In genomic region chr7:92932450-92932849, GRCh38 we compare ENCODE assay signal across 26 cellular contexts.
DNase-seq lines count a peak whose midpoint lies in the region; ATAC-seq, FAIRE-seq and TF ChIP-seq lines count a peak whose summit lies in the region.
"Had no signal": no experiment of that assay in that cellular context is flagged by ENCODE, and none has a peak within 500 bp of the region (broad histone marks: within the 10 kb centered on the region; RNA-seq: fewer than 3 reads in every experiment).

No MANE protein-coding gene starts in this region.

- TF ChIP-seq POLR2A in HepG2 (IDR thresholded peaks at IDR 0.05; ENCODE audit: insufficient read depth in 1 of 2, low read depth in 2 of 2, low read length in 2 of 2) (no peak), right lobe of liver (IDR thresholded peaks at IDR 0.05) (no peak)

- in situ Hi-C loops in HepG2 (cut with HindIII; ENCODE audit: extremely low pct_ligation_motif_present, low pct_unique_long_range_greater_than_20kb) (no loop called here), KBM-7 (cut with MboI; ENCODE audit: low pct_unique_long_range_greater_than_20kb, low sequenced_read_pairs) (no loop called here), GM23248 (cut with MboI) (no loop called here)

- TF ChIP-seq RAD21 in HepG2 (CRISPR knock-in tag; IDR thresholded peaks at IDR 0.05) = no peak

- DNase-seq in HepG2 (ENCODE audit: low spot score) = no peak
- DNase-seq in right lobe of liver = no peak
- peak; percentile 7 for DNase-seq in KBM-7
- peak; percentile 13 for DNase-seq in RPMI7951 (ENCODE audit: low read depth)
- DNase-seq in GM23248 = no peak
- no peak for DNase-seq in SK-N-DZ (ENCODE audit: low spot score)
- no peak for DNase-seq in mesothelial cell of epicardium (ENCODE audit: low spot score in 2 of 2, unreplicated experiment in 2 of 2)
- DNase-seq in activated CD4-positive, alpha-beta memory T cell treated with anti-CD3 and anti-CD28 coated beads for 36 hours = no peak
- DNase-seq: ACHN; AML-193; BE2C; Calu3; CD4-positive, alpha-beta T cell; CD8-positive, alpha-beta memory T cell; COR-L47; DMS53; DMS79 treated with DMSO at 0.1 percent for 48 hours; GF-D8; H7; HCEC 1CT had no signal

- peaks cover 13% of the 10 kb centered on the region for H3K36me3 Mint-ChIP-seq in mesothelial cell of epicardium
- H3K36me3 Mint-ChIP-seq in activated CD4-positive, alpha-beta memory T cell treated with anti-CD3 and anti-CD28 coated beads for 36 hours = peaks cover 2% of the 10 kb centered on the region
- H3K36me3 Mint-ChIP-seq: CD14-positive monocyte had no signal

- no peaks in the 10 kb centered on the region for H3K9me3 ChIP-seq in HepG2 (ENCODE audit: low read length)
- no peaks in the 10 kb centered on the region for H3K9me3 ChIP-seq in right lobe of liver
- no peaks in the 10 kb centered on the region for H3K9me3 ChIP-seq in GM23248 (ENCODE audit: low read depth)
- H3K9me3 ChIP-seq: BE2C had no signal

- H3K27me3 ChIP-seq in HepG2 (ENCODE audit: control insufficient read depth in 1 of 2, insufficient read depth in 2 of 2, low read length in 2 of 2) (no peaks in the 10 kb centered on the region; a peak in 1 of 5 replicates), right lobe of liver (no peaks in the 10 kb centered on the region), GM23248 (replicated peaks; ENCODE audit: insufficient read depth) (no peaks in the 10 kb centered on the region)
- H3K27me3 ChIP-seq: BLaER1 treated with 17β-estradiol and CSF1 and Interleukin-3, amounts not matched to agents 10 nM and 100 nM had no signal

- H3K27me3 Mint-ChIP-seq in mesothelial cell of epicardium (ENCODE audit: low read depth) = no peaks in the 10 kb centered on the region
- peaks cover 4% of the 10 kb centered on the region for H3K27me3 Mint-ChIP-seq in activated CD4-positive, alpha-beta memory T cell treated with anti-CD3 and anti-CD28 coated beads for 36 hours
- H3K27me3 Mint-ChIP-seq: CD4-positive, alpha-beta T cell had no signal

- POLR2A ChIA-PET in HepG2 (lab: Yijun Ruan, JAX) = no interaction called here
- POLR2A ChIA-PET in activated CD4-positive, alpha-beta memory T cell treated with anti-CD3 and anti-CD28 coated beads for 36 hours (lab: Charles Lee) = no interaction called here

- CTCF ChIA-PET in HepG2 (lab: Yijun Ruan, JAX; ENCODE audit: low intra/inter-chr PET ratio, low total read pairs) = no interaction called here
- CTCF ChIA-PET in activated CD4-positive, alpha-beta memory T cell treated with anti-CD3 and anti-CD28 coated beads for 36 hours (lab: Charles Lee) = no interaction called here

- H3K79me2 ChIP-seq in HepG2 (ENCODE audit: insufficient read depth, low read length) (no peaks in the 10 kb centered on the region), GM23248 (ENCODE audit: insufficient read depth) (no peaks in the 10 kb centered on the region)

- peaks cover 20% of the 10 kb centered on the region for H3K9me3 Mint-ChIP-seq in mesothelial cell of epicardium
- H3K9me3 Mint-ChIP-seq in activated CD4-positive, alpha-beta memory T cell treated with anti-CD3 and anti-CD28 coated beads for 36 hours = peaks cover 17% of the 10 kb centered on the region

- no peak overlapping the region for H3K4me3 ChIP-seq in HepG2 (replicated peaks in 1 of 3; ENCODE audit: insufficient read depth in 1 of 3, low read depth in 2 of 3, low read length in 3 of 3)
- H3K4me3 ChIP-seq in right lobe of liver = no peak overlapping the region
- H3K4me3 ChIP-seq in GM23248 = no peak overlapping the region
- H3K4me3 ChIP-seq: BLaER1 treated with 17β-estradiol and CSF1 and Interleukin-3, amounts not matched to agents 10 nM and 100 nM had no signal

- intact Hi-C loops in HepG2 (cut with micrococcal nuclease; ENCODE audit: unreplicated experiment) (loop anchor here (5.0 kb wide), 1 partner anchor 35 kb away; no protein-coding TSS in a partner anchor), right lobe of liver (cut with DNase I) (no loop called here)
- intact Hi-C loops in activated CD4-positive, alpha-beta memory T cell treated with anti-CD3 and anti-CD28 coated beads for 36 hours (cut with micrococcal nuclease) = no loop called here

- H3K36me3 ChIP-seq in HepG2 (replicated peaks in 1 of 2; ENCODE audit: control insufficient read depth in 1 of 2, insufficient read depth in 2 of 2, low read length in 2 of 2) = no peaks in the 10 kb centered on the region
- H3K36me3 ChIP-seq in right lobe of liver = no peaks in the 10 kb centered on the region
- no peaks in the 10 kb centered on the region for H3K36me3 ChIP-seq in GM23248 (ENCODE audit: low read depth)
- H3K36me3 ChIP-seq: BE2C had no signal

- FAIRE-seq in HepG2 (lab: Jason Lieb, UNC) = no peak
- FAIRE-seq: GM12891, GM18507, H1 had no signal

- no peak overlapping the region for H3K27ac ChIP-seq in HepG2 (ENCODE audit: extremely low read length, insufficient read depth, low read length)
- no peak overlapping the region for H3K27ac ChIP-seq in right lobe of liver
- H3K27ac ChIP-seq in GM23248 = no peak overlapping the region
- H3K27ac ChIP-seq: 22Rv1; BLaER1 treated with 17β-estradiol and CSF1 and Interleukin-3, amounts not matched to agents 10 nM and 100 nM had no signal

- no peak overlapping the region for H3K27ac Mint-ChIP-seq in mesothelial cell of epicardium
- no peak overlapping the region for H3K27ac Mint-ChIP-seq in activated CD4-positive, alpha-beta memory T cell treated with anti-CD3 and anti-CD28 coated beads for 36 hours
- H3K27ac Mint-ChIP-seq: CD14-positive monocyte; CD4-positive, alpha-beta T cell; CD8-positive, alpha-beta memory T cell had no signal

- TF ChIP-seq CTCF in HepG2 (CRISPR knock-in tag; IDR thresholded peaks at IDR 0.05) = no peak
- no peak for TF ChIP-seq CTCF in right lobe of liver (IDR thresholded peaks at IDR 0.05)
- TF ChIP-seq CTCF in mesothelial cell of epicardium (IDR thresholded peaks at IDR 0.05; ENCODE audit: unreplicated experiment) = no peak

- no peaks in the 10 kb centered on the region for H3K4me1 ChIP-seq in HepG2 (ENCODE audit: insufficient read depth, low read length)
- no peaks in the 10 kb centered on the region for H3K4me1 ChIP-seq in right lobe of liver
- H3K4me1 ChIP-seq in GM23248 (ENCODE audit: insufficient read depth) = no peaks in the 10 kb centered on the region
- H3K4me1 ChIP-seq: BE2C had no signal

- peaks cover 11% of the 10 kb centered on the region for H3K4me1 Mint-ChIP-seq in mesothelial cell of epicardium
- H3K4me1 Mint-ChIP-seq in activated CD4-positive, alpha-beta memory T cell treated with anti-CD3 and anti-CD28 coated beads for 36 hours (ENCODE audit: low read depth) = no peaks in the 10 kb centered on the region
- H3K4me1 Mint-ChIP-seq: CD14-positive monocyte; CD8-positive, alpha-beta memory T cell had no signal

- H3K9ac ChIP-seq in HepG2 (ENCODE audit: insufficient read depth, low read depth, low read length) (no peak overlapping the region), GM23248 (no peak overlapping the region)
- H3K9ac ChIP-seq: BLaER1 treated with 17β-estradiol and CSF1 and Interleukin-3, amounts not matched to agents 10 nM and 100 nM had no signal

- H3K4me2 ChIP-seq in HepG2 (ENCODE audit: low read depth, low read length) = no peak overlapping the region
- H3K4me2 ChIP-seq in GM23248 (ENCODE audit: unreplicated experiment) = no peak overlapping the region

- TF ChIP-seq EP300 in HepG2 (IDR thresholded peaks at IDR 0.05; ENCODE audit: low read depth in 2 of 2, low read length in 2 of 2) (no peak), HepG2 (CRISPR knock-in tag; IDR thresholded peaks at IDR 0.05; ENCODE audit: borderline replicate concordance) (no peak)

- no peaks in the 10 kb centered on the region for H4K20me1 ChIP-seq in HepG2 (ENCODE audit: insufficient read depth, low read length)
- no peaks in the 10 kb centered on the region for H4K20me1 ChIP-seq in GM23248 (ENCODE audit: insufficient read depth)
- H4K20me1 ChIP-seq: BLaER1 treated with 17β-estradiol and CSF1 and Interleukin-3, amounts not matched to agents 10 nM and 100 nM had no signal

- H3K9me2 ChIP-seq in GM23248 (ENCODE audit: insufficient read depth) = no peaks in the 10 kb centered on the region

- no peaks in the 10 kb centered on the region for H3F3A ChIP-seq in GM23248 (ENCODE audit: insufficient read depth)

- ATAC-seq in HepG2 = no peak
- no peak for ATAC-seq in right lobe of liver

- H2AFZ ChIP-seq in HepG2 (ENCODE audit: low read length) (no peak overlapping the region), GM23248 (no peak overlapping the region)

- 21% methylated on average over 8 of the region's 8 CpGs for WGBS in HepG2 (ENCODE audit: low lambda C conversion rate)
- WGBS in right lobe of liver (ENCODE audit: insufficient coverage, low coverage, low lambda C conversion rate, missing lambda C conversion rate) = 50% methylated on average over 8 of the region's 8 CpGs
- 58 to 68% methylated on average over 8 of the region's 8 CpGs for WGBS in GM23248 (ENCODE audit: low coverage in 1 of 2, low lambda C conversion rate in 2 of 2, missing lambda C conversion rate in 2 of 2), 2 experiments

- no TSS peak for BruUV-seq in HepG2 (replicated peaks; lab: Mats Ljungman, UMichigan)

- no peak overlapping the region for H3K4me3 Mint-ChIP-seq in mesothelial cell of epicardium
- no peak overlapping the region for H3K4me3 Mint-ChIP-seq in activated CD4-positive, alpha-beta memory T cell treated with anti-CD3 and anti-CD28 coated beads for 36 hours
- H3K4me3 Mint-ChIP-seq: CD14-positive monocyte; CD4-positive, alpha-beta T cell; CD8-positive, alpha-beta memory T cell had no signal

TF ChIP-seq in HepG2, 621 proteins besides CTCF, POLR2A, EP300 and RAD21:
- TF ChIP-seq CHD2 (IDR thresholded peaks at IDR 0.05; ENCODE audit: low read depth, low read length) (0 out of 2 replicates have a peak, but pooled peaks have one; percentile 59), ASH2L (IDR thresholded peaks at IDR 0.05; ENCODE audit: insufficient read length, low read depth, low read length) (no peak)

Comparison
In these comparisons a context has a peak if more than half of its experiments do, and no peak if none do; other contexts are left out.
1. DNase-seq: peak in KBM-7 (single experiment) and RPMI7951 (single experiment); none in HepG2 (single experiment), right lobe of liver (0 of 3), GM23248 (single experiment), SK-N-DZ (single experiment), mesothelial cell of epicardium (0 of 2) and activated CD4-positive, alpha-beta memory T cell treated with anti-CD3 and anti-CD28 coated beads for 36 hours (single experiment).